In the genomic region with DNA sequence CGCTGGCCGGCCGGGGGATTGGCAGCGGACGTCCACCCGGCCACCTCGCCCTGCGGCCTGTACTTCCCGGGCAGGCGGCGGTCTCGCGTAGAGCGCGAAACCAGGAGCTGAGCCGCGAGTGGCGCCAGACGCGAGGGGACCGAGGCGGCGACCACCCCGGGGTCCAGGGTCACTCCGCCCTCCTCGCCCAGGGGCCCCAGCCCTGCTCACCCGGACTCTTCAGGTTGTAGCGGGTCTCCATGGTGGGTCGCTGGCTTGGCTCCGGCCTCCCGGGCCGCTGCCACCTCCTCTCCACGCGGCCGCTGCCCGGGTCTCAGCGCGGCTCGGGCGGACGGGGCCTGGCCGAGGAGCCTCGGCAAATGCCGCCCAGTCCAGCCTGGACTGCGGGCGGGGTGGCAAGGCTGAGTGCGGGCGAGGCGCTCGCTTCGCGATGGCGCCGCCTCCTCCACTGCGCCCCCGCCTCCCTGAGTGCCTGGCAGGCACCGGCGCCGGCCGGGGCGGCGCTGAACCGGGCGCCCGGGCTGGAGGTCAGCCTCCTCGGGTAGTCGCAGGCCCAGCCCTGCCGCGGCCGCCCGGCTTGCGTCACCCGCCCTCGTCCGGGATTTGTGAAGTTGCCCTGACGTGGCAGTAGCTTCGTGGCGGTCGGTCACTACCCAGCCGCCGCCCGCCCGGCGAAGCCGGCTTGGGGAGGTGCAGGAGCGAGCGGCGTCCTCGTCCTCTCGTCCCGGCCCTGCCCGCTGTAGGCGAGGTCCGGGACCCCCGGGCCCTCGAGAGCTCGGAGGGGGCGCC, we compare ENCODE assay signal across 1 cellular context.
TF ChIP-seq lines count a peak whose summit lies in the region.

A gene with protein sequence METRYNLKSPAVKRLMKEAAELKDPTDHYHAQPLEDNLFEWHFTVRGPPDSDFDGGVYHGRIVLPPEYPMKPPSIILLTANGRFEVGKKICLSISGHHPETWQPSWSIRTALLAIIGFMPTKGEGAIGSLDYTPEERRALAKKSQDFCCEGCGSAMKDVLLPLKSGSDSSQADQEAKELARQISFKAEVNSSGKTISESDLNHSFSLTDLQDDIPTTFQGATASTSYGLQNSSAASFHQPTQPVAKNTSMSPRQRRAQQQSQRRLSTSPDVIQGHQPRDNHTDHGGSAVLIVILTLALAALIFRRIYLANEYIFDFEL (minus strand): TSS at position 394 of the 789 bp plus-strand sequence. CDS start 153 bp downstream, at position 241.

TF ChIP-seq in K562, 482 proteins besides CTCF, POLR2A, EP300 and RAD21 (continued from another document and continues in another):
- TF ChIP-seq, protein P1, sequence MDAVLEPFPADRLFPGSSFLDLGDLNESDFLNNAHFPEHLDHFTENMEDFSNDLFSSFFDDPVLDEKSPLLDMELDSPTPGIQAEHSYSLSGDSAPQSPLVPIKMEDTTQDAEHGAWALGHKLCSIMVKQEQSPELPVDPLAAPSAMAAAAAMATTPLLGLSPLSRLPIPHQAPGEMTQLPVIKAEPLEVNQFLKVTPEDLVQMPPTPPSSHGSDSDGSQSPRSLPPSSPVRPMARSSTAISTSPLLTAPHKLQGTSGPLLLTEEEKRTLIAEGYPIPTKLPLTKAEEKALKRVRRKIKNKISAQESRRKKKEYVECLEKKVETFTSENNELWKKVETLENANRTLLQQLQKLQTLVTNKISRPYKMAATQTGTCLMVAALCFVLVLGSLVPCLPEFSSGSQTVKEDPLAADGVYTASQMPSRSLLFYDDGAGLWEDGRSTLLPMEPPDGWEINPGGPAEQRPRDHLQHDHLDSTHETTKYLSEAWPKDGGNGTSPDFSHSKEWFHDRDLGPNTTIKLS (IDR thresholded peaks at IDR 0.05; ENCODE audit: borderline replicate concordance, low read depth): peak; percentile 99
- no peak for TF ChIP-seq SP1 (CRISPR knock-in tag; IDR thresholded peaks at IDR 0.05)
- TF ChIP-seq FIP1L1 (IDR thresholded peaks at IDR 0.05; ENCODE audit: low read depth, low read length, poor library complexity, severe bottlenecking): peak; percentile 95
- no peak for TF ChIP-seq CLOCK (CRISPR knock-in tag; IDR thresholded peaks at IDR 0.05; ENCODE audit: borderline replicate concordance)
- TF ChIP-seq PML (IDR thresholded peaks at IDR 0.05; ENCODE audit: low read length): no peak
- TF ChIP-seq ZNF347 (CRISPR knock-in tag; IDR thresholded peaks at IDR 0.05; ENCODE audit: low read depth): no peak
- TF ChIP-seq SRSF9 (IDR thresholded peaks at IDR 0.05; ENCODE audit: borderline replicate concordance, low read depth, low read length): no peak
- no peak for TF ChIP-seq KDM4B (IDR thresholded peaks at IDR 0.05; ENCODE audit: borderline replicate concordance in 2 of 2, low read depth in 1 of 2)
- TF ChIP-seq MXD1 (CRISPR knock-in tag; IDR thresholded peaks at IDR 0.05; ENCODE audit: borderline replicate concordance, poor library complexity, severe bottlenecking): no peak
- TF ChIP-seq PBX2 (CRISPR knock-in tag; IDR thresholded peaks at IDR 0.05; ENCODE audit: low read depth): no peak
- no peak for TF ChIP-seq PBX2 (tag; conservative IDR thresholded peaks at IDR 0.05; ENCODE audit: low read depth)
- no peak for TF ChIP-seq TARDBP (IDR thresholded peaks at IDR 0.05)
- TF ChIP-seq ZNF586 (CRISPR knock-in tag; conservative IDR thresholded peaks at IDR 0.05): no peak
- no peak for TF ChIP-seq ARID2 (IDR thresholded peaks at IDR 0.05)
- TF ChIP-seq BHLHE40 (IDR thresholded peaks at IDR 0.05; ENCODE audit: low read length): no peak
- no peak for TF ChIP-seq IRF9 (tag; IDR thresholded peaks at IDR 0.05)
- TF ChIP-seq RAD51 (IDR thresholded peaks at IDR 0.05; ENCODE audit: borderline replicate concordance, low read depth): no peak
- TF ChIP-seq, protein P2, sequence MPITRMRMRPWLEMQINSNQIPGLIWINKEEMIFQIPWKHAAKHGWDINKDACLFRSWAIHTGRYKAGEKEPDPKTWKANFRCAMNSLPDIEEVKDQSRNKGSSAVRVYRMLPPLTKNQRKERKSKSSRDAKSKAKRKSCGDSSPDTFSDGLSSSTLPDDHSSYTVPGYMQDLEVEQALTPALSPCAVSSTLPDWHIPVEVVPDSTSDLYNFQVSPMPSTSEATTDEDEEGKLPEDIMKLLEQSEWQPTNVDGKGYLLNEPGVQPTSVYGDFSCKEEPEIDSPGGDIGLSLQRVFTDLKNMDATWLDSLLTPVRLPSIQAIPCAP (CRISPR knock-in tag; IDR thresholded peaks at IDR 0.05; ENCODE audit: borderline replicate concordance): 0 out of 2 replicates have a peak, but pooled peaks have one; percentile 25
- no peak for TF ChIP-seq CAMTA2 (CRISPR knock-in tag; conservative IDR thresholded peaks at IDR 0.05)
- TF ChIP-seq ESRRB (CRISPR knock-in tag; IDR thresholded peaks at IDR 0.05; ENCODE audit: borderline replicate concordance): no peak
- TF ChIP-seq POLR3G (IDR thresholded peaks at IDR 0.05; ENCODE audit: extremely low read depth, insufficient read length, insufficient replicate concordance): no peak
- peak; percentile 76 for TF ChIP-seq CXXC5 (CRISPR knock-in tag; IDR thresholded peaks at IDR 0.05)
- no peak for TF ChIP-seq RCOR1 (IDR thresholded peaks at IDR 0.05; ENCODE audit: borderline replicate concordance in 1 of 2, low read depth in 2 of 2, low read length in 2 of 2)
- TF ChIP-seq ATF7 (IDR thresholded peaks at IDR 0.05): peak; percentile 87
- no peak for TF ChIP-seq NR2F6 (CRISPR knock-in tag; IDR thresholded peaks at IDR 0.05)
- no peak for TF ChIP-seq ZNF57 (CRISPR knock-in tag; IDR thresholded peaks at IDR 0.05)
- TF ChIP-seq EWSR1 (IDR thresholded peaks at IDR 0.05; ENCODE audit: borderline replicate concordance, low read depth, partially characterized antibody): no peak
- TF ChIP-seq, protein P3, sequence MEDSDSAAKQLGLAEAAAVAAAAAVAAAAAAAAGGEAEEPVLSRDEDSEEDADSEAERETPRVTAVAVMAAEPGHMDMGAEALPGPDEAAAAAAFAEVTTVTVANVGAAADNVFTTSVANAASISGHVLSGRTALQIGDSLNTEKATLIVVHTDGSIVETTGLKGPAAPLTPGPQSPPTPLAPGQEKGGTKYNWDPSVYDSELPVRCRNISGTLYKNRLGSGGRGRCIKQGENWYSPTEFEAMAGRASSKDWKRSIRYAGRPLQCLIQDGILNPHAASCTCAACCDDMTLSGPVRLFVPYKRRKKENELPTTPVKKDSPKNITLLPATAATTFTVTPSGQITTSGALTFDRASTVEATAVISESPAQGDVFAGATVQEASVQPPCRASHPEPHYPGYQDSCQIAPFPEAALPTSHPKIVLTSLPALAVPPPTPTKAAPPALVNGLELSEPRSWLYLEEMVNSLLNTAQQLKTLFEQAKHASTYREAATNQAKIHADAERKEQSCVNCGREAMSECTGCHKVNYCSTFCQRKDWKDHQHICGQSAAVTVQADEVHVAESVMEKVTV (CRISPR knock-in tag; IDR thresholded peaks at IDR 0.05): no peak
- TF ChIP-seq THRAP3 (IDR thresholded peaks at IDR 0.05; ENCODE audit: borderline replicate concordance): no peak
- TF ChIP-seq, protein P4, sequence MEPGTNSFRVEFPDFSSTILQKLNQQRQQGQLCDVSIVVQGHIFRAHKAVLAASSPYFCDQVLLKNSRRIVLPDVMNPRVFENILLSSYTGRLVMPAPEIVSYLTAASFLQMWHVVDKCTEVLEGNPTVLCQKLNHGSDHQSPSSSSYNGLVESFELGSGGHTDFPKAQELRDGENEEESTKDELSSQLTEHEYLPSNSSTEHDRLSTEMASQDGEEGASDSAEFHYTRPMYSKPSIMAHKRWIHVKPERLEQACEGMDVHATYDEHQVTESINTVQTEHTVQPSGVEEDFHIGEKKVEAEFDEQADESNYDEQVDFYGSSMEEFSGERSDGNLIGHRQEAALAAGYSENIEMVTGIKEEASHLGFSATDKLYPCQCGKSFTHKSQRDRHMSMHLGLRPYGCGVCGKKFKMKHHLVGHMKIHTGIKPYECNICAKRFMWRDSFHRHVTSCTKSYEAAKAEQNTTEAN (CRISPR knock-in tag; IDR thresholded peaks at IDR 0.05): 0 out of 2 replicates have a peak, but pooled peaks have one; percentile 19
- no peak for TF ChIP-seq HDGF (IDR thresholded peaks at IDR 0.05)
- TF ChIP-seq SMAD1 (IDR thresholded peaks at IDR 0.05; ENCODE audit: low read depth, low read length, partially characterized antibody): no peak
- no peak for TF ChIP-seq U2AF2 (optimal IDR thresholded peaks at IDR 0.05; ENCODE audit: low read depth, low read length)
- TF ChIP-seq NFIC (IDR thresholded peaks at IDR 0.05): no peak
- TF ChIP-seq ZNF444 (CRISPR knock-in tag; IDR thresholded peaks at IDR 0.05): no peak
- TF ChIP-seq SETDB1 (IDR thresholded peaks at IDR 0.05; ENCODE audit: low read length): no peak
- TF ChIP-seq SRSF7 (optimal IDR thresholded peaks at IDR 0.05; ENCODE audit: low read depth, low read length): no peak
- no peak; a peak in 1 of 4 replicates for TF ChIP-seq FOXA3 (CRISPR knock-in tag; conservative IDR thresholded peaks at IDR 0.05 in 1 of 2, IDR thresholded peaks at IDR 0.05 in 1 of 2)
- TF ChIP-seq KLF1 (tag; IDR thresholded peaks at IDR 0.05): no peak
- TF ChIP-seq HMBOX1 (IDR thresholded peaks at IDR 0.05): no peak
- TF ChIP-seq PHB2 (IDR thresholded peaks at IDR 0.05; ENCODE audit: low read depth): no peak
- no peak for TF ChIP-seq MAFG (tag; conservative IDR thresholded peaks at IDR 0.05)
- peak; percentile 12; the same call in 1 of the 2 replicates for TF ChIP-seq ZBTB7A (IDR thresholded peaks at IDR 0.05; ENCODE audit: borderline replicate concordance, control insufficient read depth, low read depth, low read length)
- TF ChIP-seq ID3 (CRISPR knock-in tag; IDR thresholded peaks at IDR 0.05): no peak
- peak; percentile 44; the same call in 1 of the 2 replicates for TF ChIP-seq ID3 (tag; IDR thresholded peaks at IDR 0.05)
- no peak for TF ChIP-seq NCOA6 (IDR thresholded peaks at IDR 0.05)
